Comparison of ENCODE assay signal across 1 cellular context in the genomic region with DNA sequence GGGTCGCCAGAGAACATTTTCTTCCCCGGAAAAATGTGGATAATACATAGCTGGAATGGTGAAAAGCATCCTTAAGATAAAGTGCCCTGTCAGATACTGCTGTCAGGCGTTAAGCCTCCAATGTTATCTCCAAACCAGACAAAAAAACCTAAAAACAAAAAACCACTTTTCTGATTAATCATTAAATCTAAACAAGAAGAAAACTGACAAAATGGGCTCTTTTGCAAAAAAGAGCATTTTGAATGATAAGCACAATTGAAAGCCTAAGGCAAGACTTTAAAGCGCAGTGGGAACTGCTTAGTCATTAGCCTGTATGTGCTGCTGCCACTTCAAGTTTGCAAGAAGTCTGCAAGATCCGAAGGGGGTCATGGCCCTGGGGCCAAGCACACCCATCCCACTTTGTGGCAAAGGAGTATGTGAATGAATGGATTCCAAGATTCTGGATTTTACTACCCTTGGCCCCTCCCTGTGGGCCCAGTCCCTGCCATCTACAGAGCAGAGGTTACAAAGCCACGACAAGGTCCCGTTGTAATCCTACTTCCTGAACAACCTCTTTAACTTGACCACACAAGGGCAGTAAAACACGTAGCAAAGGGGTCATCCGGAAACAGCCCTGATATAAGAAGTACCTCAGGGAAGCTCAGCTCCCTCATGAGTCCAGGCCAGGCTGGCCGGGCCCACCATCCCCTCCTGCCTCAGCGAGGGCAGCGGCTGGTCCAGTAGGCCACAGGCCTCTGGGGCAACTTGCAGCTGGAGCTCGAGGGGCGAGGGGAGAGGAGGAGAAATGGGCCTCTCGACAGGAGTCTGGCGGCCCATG.
A peak's percentile ranks its signal among the peaks of the same experiment; 100 is the strongest.
TF ChIP-seq lines count a peak whose summit lies in the region.

No MANE protein-coding gene starts in this region.

TF ChIP-seq in K562, 482 proteins besides CTCF, POLR2A, EP300 and RAD21 (continued from another document and continues in another):
- TF ChIP-seq, protein P1, sequence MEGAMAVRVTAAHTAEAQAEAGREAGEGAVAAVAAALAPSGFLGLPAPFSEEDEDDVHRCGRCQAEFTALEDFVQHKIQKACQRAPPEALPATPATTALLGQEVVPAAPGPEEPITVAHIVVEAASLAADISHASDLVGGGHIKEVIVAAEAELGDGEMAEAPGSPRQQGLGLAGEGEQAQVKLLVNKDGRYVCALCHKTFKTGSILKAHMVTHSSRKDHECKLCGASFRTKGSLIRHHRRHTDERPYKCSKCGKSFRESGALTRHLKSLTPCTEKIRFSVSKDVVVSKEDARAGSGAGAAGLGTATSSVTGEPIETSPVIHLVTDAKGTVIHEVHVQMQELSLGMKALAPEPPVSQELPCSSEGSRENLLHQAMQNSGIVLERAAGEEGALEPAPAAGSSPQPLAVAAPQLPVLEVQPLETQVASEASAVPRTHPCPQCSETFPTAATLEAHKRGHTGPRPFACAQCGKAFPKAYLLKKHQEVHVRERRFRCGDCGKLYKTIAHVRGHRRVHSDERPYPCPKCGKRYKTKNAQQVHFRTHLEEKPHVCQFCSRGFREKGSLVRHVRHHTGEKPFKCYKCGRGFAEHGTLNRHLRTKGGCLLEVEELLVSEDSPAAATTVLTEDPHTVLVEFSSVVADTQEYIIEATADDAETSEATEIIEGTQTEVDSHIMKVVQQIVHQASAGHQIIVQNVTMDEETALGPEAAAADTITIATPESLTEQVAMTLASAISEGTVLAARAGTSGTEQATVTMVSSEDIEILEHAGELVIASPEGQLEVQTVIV (CRISPR knock-in tag; IDR thresholded peaks at IDR 0.05; ENCODE audit: borderline replicate concordance) = no peak
- TF ChIP-seq, protein P2, sequence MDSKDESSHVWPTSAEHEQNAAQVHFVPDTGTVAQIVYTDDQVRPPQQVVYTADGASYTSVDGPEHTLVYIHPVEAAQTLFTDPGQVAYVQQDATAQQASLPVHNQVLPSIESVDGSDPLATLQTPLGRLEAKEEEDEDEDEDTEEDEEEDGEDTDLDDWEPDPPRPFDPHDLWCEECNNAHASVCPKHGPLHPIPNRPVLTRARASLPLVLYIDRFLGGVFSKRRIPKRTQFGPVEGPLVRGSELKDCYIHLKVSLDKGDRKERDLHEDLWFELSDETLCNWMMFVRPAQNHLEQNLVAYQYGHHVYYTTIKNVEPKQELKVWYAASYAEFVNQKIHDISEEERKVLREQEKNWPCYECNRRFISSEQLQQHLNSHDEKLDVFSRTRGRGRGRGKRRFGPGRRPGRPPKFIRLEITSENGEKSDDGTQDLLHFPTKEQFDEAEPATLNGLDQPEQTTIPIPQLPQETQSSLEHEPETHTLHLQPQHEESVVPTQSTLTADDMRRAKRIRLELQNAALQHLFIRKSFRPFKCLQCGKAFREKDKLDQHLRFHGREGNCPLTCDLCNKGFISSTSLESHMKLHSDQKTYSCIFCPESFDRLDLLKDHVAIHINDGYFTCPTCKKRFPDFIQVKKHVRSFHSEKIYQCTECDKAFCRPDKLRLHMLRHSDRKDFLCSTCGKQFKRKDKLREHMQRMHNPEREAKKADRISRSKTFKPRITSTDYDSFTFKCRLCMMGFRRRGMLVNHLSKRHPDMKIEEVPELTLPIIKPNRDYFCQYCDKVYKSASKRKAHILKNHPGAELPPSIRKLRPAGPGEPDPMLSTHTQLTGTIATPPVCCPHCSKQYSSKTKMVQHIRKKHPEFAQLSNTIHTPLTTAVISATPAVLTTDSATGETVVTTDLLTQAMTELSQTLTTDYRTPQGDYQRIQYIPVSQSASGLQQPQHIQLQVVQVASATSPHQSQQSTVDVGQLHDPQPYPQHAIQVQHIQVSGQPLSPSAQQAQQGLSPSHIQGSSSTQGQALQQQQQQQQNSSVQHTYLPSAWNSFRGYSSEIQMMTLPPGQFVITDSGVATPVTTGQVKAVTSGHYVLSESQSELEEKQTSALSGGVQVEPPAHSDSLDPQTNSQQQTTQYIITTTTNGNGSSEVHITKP (IDR thresholded peaks at IDR 0.05; ENCODE audit: partially characterized antibody) = peak; percentile 84
- peak; percentile 14; the same call in 1 of the 2 replicates for TF ChIP-seq GATAD2A (IDR thresholded peaks at IDR 0.05)
- 0 out of 4 replicates have a peak, but pooled peaks of 1 of the 2 experiments have one; percentile 30 for TF ChIP-seq SRF (CRISPR knock-in tag; IDR thresholded peaks at IDR 0.05)
- TF ChIP-seq PHF21A (IDR thresholded peaks at IDR 0.05; ENCODE audit: borderline replicate concordance, low read depth) = no peak
- no peak for TF ChIP-seq TFE3 (CRISPR knock-in tag; IDR thresholded peaks at IDR 0.05)
- TF ChIP-seq RNF219 (CRISPR knock-in tag; IDR thresholded peaks at IDR 0.05) = no peak
- TF ChIP-seq ZNF445 (CRISPR knock-in tag; IDR thresholded peaks at IDR 0.05; ENCODE audit: low read depth) = 0 out of 2 replicates have a peak, but pooled peaks have one; percentile 10
- no peak for TF ChIP-seq ZNF436 (CRISPR knock-in tag; IDR thresholded peaks at IDR 0.05)
- no peak for TF ChIP-seq ZNF324 (CRISPR knock-in tag; IDR thresholded peaks at IDR 0.05)
- no peak for TF ChIP-seq PTTG1 (tag; IDR thresholded peaks at IDR 0.05; ENCODE audit: low read depth)
- TF ChIP-seq ZNF24 (IDR thresholded peaks at IDR 0.05) = no peak
- TF ChIP-seq FOSL1 (tag; conservative IDR thresholded peaks at IDR 0.05) = peak; percentile 12; the same call in 1 of the 2 replicates
- no peak for TF ChIP-seq ZBTB1 (CRISPR knock-in tag; IDR thresholded peaks at IDR 0.05; ENCODE audit: borderline replicate concordance, low read depth)
- TF ChIP-seq ZNF507 (tag; conservative IDR thresholded peaks at IDR 0.05) = no peak
- TF ChIP-seq JUN (IDR thresholded peaks at IDR 0.05; ENCODE audit: borderline replicate concordance, low read depth, low read length) = peak; percentile 3; the same call in 1 of the 2 replicates
- TF ChIP-seq JUN (CRISPR knock-in tag; IDR thresholded peaks at IDR 0.05; ENCODE audit: borderline replicate concordance) = no peak
- peak; percentile 71; the same call in 1 of the 2 replicates for TF ChIP-seq NBN (IDR thresholded peaks at IDR 0.05; ENCODE audit: low read depth)
- TF ChIP-seq PCBP1 (IDR thresholded peaks at IDR 0.05; ENCODE audit: low read depth, low read length, poor library complexity, severe bottlenecking) = no peak
- TF ChIP-seq MLLT1 (IDR thresholded peaks at IDR 0.05) = 0 out of 4 replicates have a peak, but pooled peaks of 1 of the 2 experiments have one; percentile 9
- TF ChIP-seq TSHZ1 (CRISPR knock-in tag; IDR thresholded peaks at IDR 0.05) = no peak
- no peak for TF ChIP-seq SRSF7 (optimal IDR thresholded peaks at IDR 0.05; ENCODE audit: low read depth, low read length)
- no peak for TF ChIP-seq STAT5B (CRISPR knock-in tag; IDR thresholded peaks at IDR 0.05)
- TF ChIP-seq BRF2 (IDR thresholded peaks at IDR 0.05; ENCODE audit: borderline replicate concordance, insufficient read depth, insufficient read length) = no peak
- TF ChIP-seq CEBPB (tag; IDR thresholded peaks at IDR 0.05) = no peak
- peak; percentile 66; the same call in 1 of the 2 replicates for TF ChIP-seq PATZ1 (CRISPR knock-in tag; IDR thresholded peaks at IDR 0.05; ENCODE audit: borderline replicate concordance)
- TF ChIP-seq CREM (IDR thresholded peaks at IDR 0.05; ENCODE audit: low read depth) = peak; percentile 62
- TF ChIP-seq RBM14 (IDR thresholded peaks at IDR 0.05; ENCODE audit: borderline replicate concordance, insufficient read depth, low read depth, low read length) = no peak
- no peak for TF ChIP-seq UBTF (IDR thresholded peaks at IDR 0.05; ENCODE audit: borderline replicate concordance in 1 of 2, low read depth in 2 of 2, low read length in 2 of 2)
